In the genomic region with DNA sequence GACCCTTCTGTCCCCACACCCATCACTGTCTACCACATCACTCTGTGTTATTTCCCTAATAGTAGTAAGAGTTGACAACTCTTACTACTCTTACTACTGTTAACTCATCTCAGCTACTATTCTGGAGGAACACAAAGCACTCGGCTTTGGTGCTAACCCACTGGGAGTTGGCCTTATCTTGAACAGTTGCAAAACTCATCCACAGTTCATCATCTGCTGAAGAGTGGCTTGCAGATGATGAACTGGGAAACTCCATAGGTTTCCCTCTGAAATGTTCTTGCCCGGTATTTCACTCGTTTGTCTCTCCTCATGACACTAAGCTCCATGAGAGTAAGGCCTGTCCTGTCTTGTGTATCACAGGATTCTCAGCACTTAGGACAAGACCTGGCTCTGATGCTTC, we compare ENCODE assay signal across 24 cellular contexts.
A peak's percentile ranks its signal among the peaks of the same experiment; 100 is the strongest.
DNase-seq lines count a peak whose midpoint lies in the region; ATAC-seq and TF ChIP-seq lines count a peak whose summit lies in the region.
"Had no signal": no experiment of that assay in that cellular context is flagged by ENCODE, and none has a peak within 500 bp of the region (broad histone marks: within the 10 kb centered on the region; RNA-seq: fewer than 3 reads in every experiment).

No MANE protein-coding gene starts in this region.

- H3F3A ChIP-seq in OCI-LY1 (ENCODE audit: insufficient read depth, low read length) = no peaks in the 10 kb centered on the region

- peaks cover 0 to 10% (median 0%) of the 10 kb centered on the region in 9 donors for H3K9me3 Mint-ChIP-seq in naive thymus-derived CD8-positive, alpha-beta T cell
- H3K9me3 Mint-ChIP-seq: GM23338 had no signal

- H3K27ac ChIP-seq in BLaER1 (peak overlapping the region; percentile 77; the same call in 1 of the 2 replicates), OCI-LY1 (ENCODE audit: low read depth, low read length, poor library complexity, severe bottlenecking) (no peak overlapping the region)
- H3K27ac ChIP-seq in BLaER1 treated with 17β-estradiol and CSF1 and Interleukin-3, amounts not matched to agents 10 nM and 100 nM = peak overlapping the region in 8 of 11 experiments; percentile 59 to 96 (median 92); a peak in 16 of 22 replicates
- H3K27ac ChIP-seq: ascending aorta, gastroesophageal sphincter, left lung, uterus had no signal

- H3K36me3 Mint-ChIP-seq in naive thymus-derived CD8-positive, alpha-beta T cell = peaks cover 10 to 32% (median 18%) of the 10 kb centered on the region in 3 donors

- H3K27me3 ChIP-seq in BLaER1 (no peaks in the 10 kb centered on the region), OCI-LY1 (ENCODE audit: insufficient read depth, low read length) (no peaks in the 10 kb centered on the region)
- H3K27me3 ChIP-seq in BLaER1 treated with 17β-estradiol and CSF1 and Interleukin-3, amounts not matched to agents 10 nM and 100 nM = no peaks in the 10 kb centered on the region
- H3K27me3 ChIP-seq: ascending aorta, gastroesophageal sphincter, left lung, uterus had no signal

- H3K9ac ChIP-seq in BLaER1 (no peak overlapping the region), OCI-LY1 (ENCODE audit: low read length) (no peak overlapping the region)
- H3K9ac ChIP-seq in BLaER1 treated with 17β-estradiol and CSF1 and Interleukin-3, amounts not matched to agents 10 nM and 100 nM = peak overlapping the region in 6 of 11 experiments; percentile 70 to 86 (median 80); a peak in 9 of 22 replicates

- H4K20me1 ChIP-seq in BLaER1 = no peaks in the 10 kb centered on the region
- H4K20me1 ChIP-seq in BLaER1 treated with 17β-estradiol and CSF1 and Interleukin-3, amounts not matched to agents 10 nM and 100 nM = peaks cover 0 to 55% (median 0%) of the 10 kb centered on the region in 11 experiments; a peak in 5 of 22 replicates
- H4K20me1 ChIP-seq in OCI-LY1 (ENCODE audit: insufficient read depth, low read length) = no peaks in the 10 kb centered on the region

- no peaks in the 10 kb centered on the region for H3K27me3 Mint-ChIP-seq in naive thymus-derived CD8-positive, alpha-beta T cell
- H3K27me3 Mint-ChIP-seq: activated CD8-positive, alpha-beta memory T cell treated with anti-CD3 and anti-CD28 coated beads, Interleukin-2, amount 10 ng/mL, durations not matched to agents 7 days and 5 days; activated naive CD8-positive, alpha-beta T cell; naive B cell; stimulated activated naive CD8-positive, alpha-beta T cell treated with anti-CD3 and anti-CD28 coated beads, Interleukin-15, amount 100 ng/mL, for 72 hours had no signal

- peaks cover 62% of the 10 kb centered on the region for H3K4me1 ChIP-seq in BLaER1
- H3K4me1 ChIP-seq in BLaER1 treated with 17β-estradiol and CSF1 and Interleukin-3, amounts not matched to agents 10 nM and 100 nM = peaks cover 51 to 80% (median 64%) of the 10 kb centered on the region in 10 experiments
- H3K4me1 ChIP-seq in OCI-LY1 (ENCODE audit: insufficient read depth, low read length, severe bottlenecking) = peaks cover 43% of the 10 kb centered on the region
- H3K4me1 ChIP-seq: uterus had no signal

- no peaks in the 10 kb centered on the region for H3K9me2 ChIP-seq in OCI-LY1 (ENCODE audit: low read depth, low read length)

- H3K36me3 ChIP-seq in BLaER1 (no peaks in the 10 kb centered on the region), OCI-LY1 (ENCODE audit: insufficient read depth, low read length) (no peaks in the 10 kb centered on the region)
- H3K36me3 ChIP-seq in BLaER1 treated with 17β-estradiol and CSF1 and Interleukin-3, amounts not matched to agents 10 nM and 100 nM = peaks cover 0 to 92% (median 9%) of the 10 kb centered on the region in 11 experiments; a peak in 10 of 22 replicates
- H3K36me3 ChIP-seq: ascending aorta, gastroesophageal sphincter, uterus had no signal

- TF ChIP-seq CTCF in OCI-LY1 (IDR thresholded peaks at IDR 0.05; ENCODE audit: low read length) = no peak
- no peak for TF ChIP-seq CTCF in choroid plexus epithelial cell (conservative IDR thresholded peaks at IDR 0.05; ENCODE audit: low read depth, low read length)

- no peak overlapping the region for H3K27ac Mint-ChIP-seq in naive thymus-derived CD8-positive, alpha-beta T cell
- H3K27ac Mint-ChIP-seq: GM23338, naive B cell had no signal

- H2AFZ ChIP-seq in OCI-LY1 (ENCODE audit: low read length) = no peak overlapping the region
- H2AFZ ChIP-seq: GM23338 had no signal

- peaks cover 0 to 18% (median 12%) of the 10 kb centered on the region in 4 donors for H3K4me1 Mint-ChIP-seq in naive thymus-derived CD8-positive, alpha-beta T cell
- H3K4me1 Mint-ChIP-seq: GM23338 had no signal

- POLR2A ChIA-PET in naive thymus-derived CD8-positive, alpha-beta T cell (lab: Charles Lee) = no interaction called here

- peaks cover 9% of the 10 kb centered on the region for H3K9me3 ChIP-seq in BLaER1
- peaks cover 0 to 27% (median 12%) of the 10 kb centered on the region in 11 experiments; a peak in 12 of 22 replicates for H3K9me3 ChIP-seq in BLaER1 treated with 17β-estradiol and CSF1 and Interleukin-3, amounts not matched to agents 10 nM and 100 nM (replicated peaks in 1 of 11)
- H3K9me3 ChIP-seq in OCI-LY1 (ENCODE audit: low read length) = no peaks in the 10 kb centered on the region
- H3K9me3 ChIP-seq: ascending aorta, gastroesophageal sphincter, left lung, uterus had no signal

- H3K4me2 ChIP-seq in BLaER1 (peak overlapping the region; percentile 74), OCI-LY1 (ENCODE audit: low read length) (peak overlapping the region; percentile 47; the same call in 1 of the 2 replicates)
- peak overlapping the region; percentile 49 to 84 (median 79) for H3K4me2 ChIP-seq in BLaER1 treated with 17β-estradiol and CSF1 and Interleukin-3, amounts not matched to agents 10 nM and 100 nM
- H3K4me2 ChIP-seq: GM23338 had no signal

- H3K4me3 ChIP-seq in BLaER1 (no peak overlapping the region), OCI-LY1 (ENCODE audit: low read depth, low read length, poor library complexity, severe bottlenecking) (no peak overlapping the region), choroid plexus epithelial cell (ENCODE audit: low read depth, low read length) (no peak overlapping the region)
- no peak overlapping the region for H3K4me3 ChIP-seq in BLaER1 treated with 17β-estradiol and CSF1 and Interleukin-3, amounts not matched to agents 10 nM and 100 nM
- H3K4me3 ChIP-seq: ascending aorta, gastroesophageal sphincter, GM23338, left lung, uterus had no signal

- no peak overlapping the region for H3K4me3 Mint-ChIP-seq in naive thymus-derived CD8-positive, alpha-beta T cell
- H3K4me3 Mint-ChIP-seq: activated CD8-positive, alpha-beta memory T cell treated with anti-CD3 and anti-CD28 coated beads, Interleukin-2, amount 10 ng/mL, durations not matched to agents 7 days and 5 days; GM23338; naive B cell had no signal

- DNase-seq in choroid plexus epithelial cell (ENCODE audit: low read depth) (peak; percentile 43), NCI-H146 (lab: John Stamatoyannopoulos, UW) (no peak)
- no peak for DNase-seq in naive thymus-derived CD8-positive, alpha-beta T cell
- DNase-seq: activated CD8-positive, alpha-beta memory T cell treated with anti-CD3 and anti-CD28 coated beads, Interleukin-2, amount 10 ng/mL, durations not matched to agents 7 days and 5 days; central memory CD4-positive, alpha-beta T cell; dermis blood vessel endothelial cell; hypothalamus; left lung; naive B cell; NCI-H1092 treated with DMSO at 0.1 percent for 48 hours; NCI-H2029; NCI-H345; NCI-H774; occipital lobe; uterus had no signal

- no peak for ATAC-seq in GM21526 (IDR thresholded peaks at IDR 0.05; ENCODE audit: low FRiP score, unreplicated experiment)
- no peak for ATAC-seq in naive thymus-derived CD8-positive, alpha-beta T cell
- ATAC-seq: gastroesophageal sphincter, GM23338, left lung had no signal

- no peaks in the 10 kb centered on the region for H3K79me2 ChIP-seq in OCI-LY1 (ENCODE audit: insufficient read depth, low read length)

Comparison
In these comparisons a context has a peak if more than half of its experiments do, and no peak if none do; other contexts are left out.
1. H3K9ac ChIP-seq: peak in BLaER1 treated with 17β-estradiol and CSF1 and Interleukin-3, amounts not matched to agents 10 nM and 100 nM (6 of 11); none in BLaER1 (single experiment) and OCI-LY1 (single experiment).
2. Peak in every context shown above with its lines, with median percentiles within 50 percentile points of each other: H3K4me2 ChIP-seq.